8 cellular contexts compared by ENCODE assay signal in genomic region chr4:83231620-83232056, GRCh38. TPM values are rescaled to one million over a fixed set of nuclear protein-coding genes. Genes with fewer than 3 reads are reported as not detected.
DNase-seq lines count a peak whose midpoint lies in the region; ATAC-seq and TF ChIP-seq lines count a peak whose summit lies in the region.

No MANE protein-coding gene starts in this region.

- peaks cover 4% of the 10 kb centered on the region for H3K36me3 Mint-ChIP-seq in CD4-positive, CD25-positive, alpha-beta regulatory T cell
- H3K36me3 Mint-ChIP-seq in activated naive CD4-positive, alpha-beta T cell treated with anti-CD3 and anti-CD28 coated beads, Interleukin-2, amount 50 U/mL, for 72 hours: peaks cover 11 to 18% of the 10 kb centered on the region in 2 donors

- H3K27ac ChIP-seq in CD4-positive, CD25-positive, alpha-beta regulatory T cell (ENCODE audit: insufficient read depth, low read length, poor library complexity, severe bottlenecking): no peak overlapping the region
- no peak overlapping the region for H3K27ac ChIP-seq in upper lobe of right lung

- no peaks in the 10 kb centered on the region for H3K9me3 Mint-ChIP-seq in CD4-positive, CD25-positive, alpha-beta regulatory T cell
- H3K9me3 Mint-ChIP-seq in activated naive CD4-positive, alpha-beta T cell treated with anti-CD3 and anti-CD28 coated beads, Interleukin-2, amount 50 U/mL, for 72 hours: peaks cover 0 to 3% of the 10 kb centered on the region in 2 donors

- peaks cover 23 to 50% (median 34%) of the 10 kb centered on the region in 4 donors for H3K4me1 Mint-ChIP-seq in CD4-positive, CD25-positive, alpha-beta regulatory T cell

- TF ChIP-seq CTCF in upper lobe of right lung (IDR thresholded peaks at IDR 0.05): no peak

- ATAC-seq in CD4-positive, CD25-positive, alpha-beta regulatory T cell (ENCODE audit: low read depth in 2 of 2): peak; percentile 44 to 47
- ATAC-seq in GM19438 (IDR thresholded peaks at IDR 0.05; ENCODE audit: low read depth, unreplicated experiment) (peak; percentile 69), HG03442 (IDR thresholded peaks at IDR 0.05; ENCODE audit: unreplicated experiment) (peak; percentile 70), upper lobe of right lung (peak; percentile 91)
- ATAC-seq in activated naive CD4-positive, alpha-beta T cell treated with anti-CD3 and anti-CD28 coated beads, Interleukin-2, amount 50 U/mL, for 72 hours: peak; percentile 73 to 91

- H3K4me1 ChIP-seq in CD4-positive, CD25-positive, alpha-beta regulatory T cell (ENCODE audit: control insufficient read depth, insufficient read depth, low read length, poor library complexity, severe bottlenecking): peaks cover 25% of the 10 kb centered on the region
- H3K4me1 ChIP-seq in upper lobe of right lung: no peaks in the 10 kb centered on the region

- intact Hi-C loops in upper lobe of right lung (cut with DNase I): no loop called here

- no peaks in the 10 kb centered on the region for H3K36me3 ChIP-seq in CD4-positive, CD25-positive, alpha-beta regulatory T cell (ENCODE audit: control insufficient read depth, insufficient read depth, low read length)
- no peaks in the 10 kb centered on the region for H3K36me3 ChIP-seq in upper lobe of right lung

- H3K4me3 Mint-ChIP-seq in CD4-positive, CD25-positive, alpha-beta regulatory T cell: peak overlapping the region in 1 of 4 donors; percentile 10

- peaks cover 64% of the 10 kb centered on the region for H3K27me3 Mint-ChIP-seq in CD4-positive, CD25-positive, alpha-beta regulatory T cell

- H3K27me3 ChIP-seq in CD4-positive, CD25-positive, alpha-beta regulatory T cell (ENCODE audit: control insufficient read depth, insufficient read depth, low read length): peaks cover 30% of the 10 kb centered on the region
- no peaks in the 10 kb centered on the region for H3K27me3 ChIP-seq in upper lobe of right lung

- no peaks in the 10 kb centered on the region for H3K9me3 ChIP-seq in CD4-positive, CD25-positive, alpha-beta regulatory T cell (ENCODE audit: control insufficient read depth in 2 of 2, low read length in 2 of 2)
- H3K9me3 ChIP-seq in upper lobe of right lung: no peaks in the 10 kb centered on the region

- no peak overlapping the region for H3K4me3 ChIP-seq in CD4-positive, CD25-positive, alpha-beta regulatory T cell (ENCODE audit: low read depth, low read length)
- H3K4me3 ChIP-seq in upper lobe of right lung: no peak overlapping the region

- H3K27ac Mint-ChIP-seq in CD4-positive, CD25-positive, alpha-beta regulatory T cell: peak overlapping the region in 1 of 3 donors; percentile 81
- peak overlapping the region in 1 of 2 donors; percentile 79 for H3K27ac Mint-ChIP-seq in activated naive CD4-positive, alpha-beta T cell treated with anti-CD3 and anti-CD28 coated beads, Interleukin-2, amount 50 U/mL, for 72 hours

- peak in 1 of 3 donors; percentile 69 for DNase-seq in CD4-positive, CD25-positive, alpha-beta regulatory T cell
- peak in 1 of 2 donors; percentile 45 for DNase-seq in activated naive CD4-positive, alpha-beta T cell treated with anti-CD3 and anti-CD28 coated beads, Interleukin-2, amount 50 U/mL, for 72 hours (ENCODE audit: low spot score in 2 of 2)
- no peak for DNase-seq in upper lobe of right lung
- no peak for DNase-seq in SHP77 treated with DMSO at 0.1 percent for 48 hours (lab: John Stamatoyannopoulos, UW)
- no peak for DNase-seq in NCI-H345 (lab: John Stamatoyannopoulos, UW)
- DNase-seq in NCI-H345 treated with DMSO at 0.1 percent for 48 hours (lab: John Stamatoyannopoulos, UW; ENCODE audit: unreplicated experiment): no peak

RNA-seq across cellular contexts. Expression of gene COQ2, which starts 53.0 kb away (rescaled TPM):
- 3.9 TPM for total RNA-seq in CD4-positive, CD25-positive, alpha-beta regulatory T cell
- 1 to 10 TPM; 5.8 to 8.8 (median 8.1) TPM for polyA plus RNA-seq in CD4-positive, CD25-positive, alpha-beta regulatory T cell
- 10 to 100 TPM; 17.8 to 18.7 TPM for total RNA-seq in activated naive CD4-positive, alpha-beta T cell treated with anti-CD3 and anti-CD28 coated beads, Interleukin-2, amount 50 U/mL, for 72 hours
- total RNA-seq in upper lobe of right lung: 12.4 TPM
